In the genomic region with DNA sequence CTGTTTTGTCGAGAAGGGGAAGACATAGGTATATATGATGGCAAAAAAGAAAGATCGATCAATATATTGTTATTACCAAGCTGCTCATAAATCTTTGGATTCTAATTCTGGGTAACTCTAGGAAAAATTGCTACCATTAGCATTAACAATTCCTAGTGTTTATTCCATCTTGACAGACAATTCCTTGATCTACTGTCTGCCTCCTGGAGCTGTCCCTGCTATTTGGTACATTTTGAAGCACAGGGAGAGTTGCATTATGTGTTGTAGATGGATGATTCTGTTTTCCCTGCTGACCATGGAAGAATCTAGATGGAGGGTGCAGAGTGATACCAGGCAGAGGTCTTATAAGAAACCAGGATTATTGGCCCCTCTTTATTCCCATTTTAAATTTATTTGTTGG, we compare ENCODE assay signal across 2 cellular contexts.
TF ChIP-seq lines count a peak whose summit lies in the region.

No MANE protein-coding gene starts in this region.

TF ChIP-seq in GM23338, 12 proteins besides CTCF, POLR2A, EP300 and RAD21 (continued from another document):
- TF ChIP-seq, protein P1, sequence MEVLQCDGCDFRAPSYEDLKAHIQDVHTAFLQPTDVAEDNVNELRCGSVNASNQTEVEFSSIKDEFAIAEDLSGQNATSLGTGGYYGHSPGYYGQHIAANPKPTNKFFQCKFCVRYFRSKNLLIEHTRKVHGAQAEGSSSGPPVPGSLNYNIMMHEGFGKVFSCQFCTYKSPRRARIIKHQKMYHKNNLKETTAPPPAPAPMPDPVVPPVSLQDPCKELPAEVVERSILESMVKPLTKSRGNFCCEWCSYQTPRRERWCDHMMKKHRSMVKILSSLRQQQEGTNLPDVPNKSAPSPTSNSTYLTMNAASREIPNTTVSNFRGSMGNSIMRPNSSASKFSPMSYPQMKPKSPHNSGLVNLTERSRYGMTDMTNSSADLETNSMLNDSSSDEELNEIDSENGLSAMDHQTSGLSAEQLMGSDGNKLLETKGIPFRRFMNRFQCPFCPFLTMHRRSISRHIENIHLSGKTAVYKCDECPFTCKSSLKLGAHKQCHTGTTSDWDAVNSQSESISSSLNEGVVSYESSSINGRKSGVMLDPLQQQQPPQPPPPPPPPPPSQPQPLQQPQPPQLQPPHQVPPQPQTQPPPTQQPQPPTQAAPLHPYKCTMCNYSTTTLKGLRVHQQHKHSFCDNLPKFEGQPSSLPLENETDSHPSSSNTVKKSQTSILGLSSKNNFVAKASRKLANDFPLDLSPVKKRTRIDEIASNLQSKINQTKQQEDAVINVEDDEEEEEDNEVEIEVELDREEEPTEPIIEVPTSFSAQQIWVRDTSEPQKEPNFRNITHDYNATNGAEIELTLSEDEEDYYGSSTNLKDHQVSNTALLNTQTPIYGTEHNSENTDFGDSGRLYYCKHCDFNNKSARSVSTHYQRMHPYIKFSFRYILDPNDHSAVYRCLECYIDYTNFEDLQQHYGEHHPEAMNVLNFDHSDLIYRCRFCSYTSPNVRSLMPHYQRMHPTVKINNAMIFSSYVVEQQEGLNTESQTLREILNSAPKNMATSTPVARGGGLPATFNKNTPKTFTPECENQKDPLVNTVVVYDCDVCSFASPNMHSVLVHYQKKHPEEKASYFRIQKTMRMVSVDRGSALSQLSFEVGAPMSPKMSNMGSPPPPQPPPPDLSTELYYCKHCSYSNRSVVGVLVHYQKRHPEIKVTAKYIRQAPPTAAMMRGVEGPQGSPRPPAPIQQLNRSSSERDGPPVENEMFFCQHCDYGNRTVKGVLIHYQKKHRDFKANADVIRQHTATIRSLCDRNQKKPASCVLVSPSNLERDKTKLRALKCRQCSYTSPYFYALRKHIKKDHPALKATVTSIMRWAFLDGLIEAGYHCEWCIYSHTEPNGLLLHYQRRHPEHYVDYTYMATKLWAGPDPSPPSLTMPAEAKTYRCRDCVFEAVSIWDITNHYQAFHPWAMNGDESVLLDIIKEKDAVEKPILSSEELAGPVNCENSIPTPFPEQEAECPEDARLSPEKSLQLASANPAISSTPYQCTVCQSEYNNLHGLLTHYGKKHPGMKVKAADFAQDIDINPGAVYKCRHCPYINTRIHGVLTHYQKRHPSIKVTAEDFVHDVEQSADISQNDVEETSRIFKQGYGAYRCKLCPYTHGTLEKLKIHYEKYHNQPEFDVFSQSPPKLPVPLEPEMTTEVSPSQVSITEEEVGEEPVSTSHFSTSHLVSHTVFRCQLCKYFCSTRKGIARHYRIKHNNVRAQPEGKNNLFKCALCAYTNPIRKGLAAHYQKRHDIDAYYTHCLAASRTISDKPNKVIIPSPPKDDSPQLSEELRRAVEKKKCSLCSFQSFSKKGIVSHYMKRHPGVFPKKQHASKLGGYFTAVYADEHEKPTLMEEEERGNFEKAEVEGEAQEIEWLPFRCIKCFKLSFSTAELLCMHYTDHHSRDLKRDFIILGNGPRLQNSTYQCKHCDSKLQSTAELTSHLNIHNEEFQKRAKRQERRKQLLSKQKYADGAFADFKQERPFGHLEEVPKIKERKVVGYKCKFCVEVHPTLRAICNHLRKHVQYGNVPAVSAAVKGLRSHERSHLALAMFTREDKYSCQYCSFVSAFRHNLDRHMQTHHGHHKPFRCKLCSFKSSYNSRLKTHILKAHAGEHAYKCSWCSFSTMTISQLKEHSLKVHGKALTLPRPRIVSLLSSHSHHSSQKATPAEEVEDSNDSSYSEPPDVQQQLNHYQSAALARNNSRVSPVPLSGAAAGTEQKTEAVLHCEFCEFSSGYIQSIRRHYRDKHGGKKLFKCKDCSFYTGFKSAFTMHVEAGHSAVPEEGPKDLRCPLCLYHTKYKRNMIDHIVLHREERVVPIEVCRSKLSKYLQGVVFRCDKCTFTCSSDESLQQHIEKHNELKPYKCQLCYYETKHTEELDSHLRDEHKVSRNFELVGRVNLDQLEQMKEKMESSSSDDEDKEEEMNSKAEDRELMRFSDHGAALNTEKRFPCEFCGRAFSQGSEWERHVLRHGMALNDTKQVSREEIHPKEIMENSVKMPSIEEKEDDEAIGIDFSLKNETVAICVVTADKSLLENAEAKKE (CRISPR knock-in tag; IDR thresholded peaks at IDR 0.05): no peak
- no peak for TF ChIP-seq NANOG (IDR thresholded peaks at IDR 0.05; ENCODE audit: borderline replicate concordance)
- TF ChIP-seq, protein P2, sequence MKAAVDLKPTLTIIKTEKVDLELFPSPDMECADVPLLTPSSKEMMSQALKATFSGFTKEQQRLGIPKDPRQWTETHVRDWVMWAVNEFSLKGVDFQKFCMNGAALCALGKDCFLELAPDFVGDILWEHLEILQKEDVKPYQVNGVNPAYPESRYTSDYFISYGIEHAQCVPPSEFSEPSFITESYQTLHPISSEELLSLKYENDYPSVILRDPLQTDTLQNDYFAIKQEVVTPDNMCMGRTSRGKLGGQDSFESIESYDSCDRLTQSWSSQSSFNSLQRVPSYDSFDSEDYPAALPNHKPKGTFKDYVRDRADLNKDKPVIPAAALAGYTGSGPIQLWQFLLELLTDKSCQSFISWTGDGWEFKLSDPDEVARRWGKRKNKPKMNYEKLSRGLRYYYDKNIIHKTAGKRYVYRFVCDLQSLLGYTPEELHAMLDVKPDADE (IDR thresholded peaks at IDR 0.05): no peak
- no peak for TF ChIP-seq ZNF114 (CRISPR knock-in tag; IDR thresholded peaks at IDR 0.05)
- no peak for TF ChIP-seq EZH2phosphoT487 (IDR thresholded peaks at IDR 0.05; ENCODE audit: unreplicated experiment)
- TF ChIP-seq, protein P3, sequence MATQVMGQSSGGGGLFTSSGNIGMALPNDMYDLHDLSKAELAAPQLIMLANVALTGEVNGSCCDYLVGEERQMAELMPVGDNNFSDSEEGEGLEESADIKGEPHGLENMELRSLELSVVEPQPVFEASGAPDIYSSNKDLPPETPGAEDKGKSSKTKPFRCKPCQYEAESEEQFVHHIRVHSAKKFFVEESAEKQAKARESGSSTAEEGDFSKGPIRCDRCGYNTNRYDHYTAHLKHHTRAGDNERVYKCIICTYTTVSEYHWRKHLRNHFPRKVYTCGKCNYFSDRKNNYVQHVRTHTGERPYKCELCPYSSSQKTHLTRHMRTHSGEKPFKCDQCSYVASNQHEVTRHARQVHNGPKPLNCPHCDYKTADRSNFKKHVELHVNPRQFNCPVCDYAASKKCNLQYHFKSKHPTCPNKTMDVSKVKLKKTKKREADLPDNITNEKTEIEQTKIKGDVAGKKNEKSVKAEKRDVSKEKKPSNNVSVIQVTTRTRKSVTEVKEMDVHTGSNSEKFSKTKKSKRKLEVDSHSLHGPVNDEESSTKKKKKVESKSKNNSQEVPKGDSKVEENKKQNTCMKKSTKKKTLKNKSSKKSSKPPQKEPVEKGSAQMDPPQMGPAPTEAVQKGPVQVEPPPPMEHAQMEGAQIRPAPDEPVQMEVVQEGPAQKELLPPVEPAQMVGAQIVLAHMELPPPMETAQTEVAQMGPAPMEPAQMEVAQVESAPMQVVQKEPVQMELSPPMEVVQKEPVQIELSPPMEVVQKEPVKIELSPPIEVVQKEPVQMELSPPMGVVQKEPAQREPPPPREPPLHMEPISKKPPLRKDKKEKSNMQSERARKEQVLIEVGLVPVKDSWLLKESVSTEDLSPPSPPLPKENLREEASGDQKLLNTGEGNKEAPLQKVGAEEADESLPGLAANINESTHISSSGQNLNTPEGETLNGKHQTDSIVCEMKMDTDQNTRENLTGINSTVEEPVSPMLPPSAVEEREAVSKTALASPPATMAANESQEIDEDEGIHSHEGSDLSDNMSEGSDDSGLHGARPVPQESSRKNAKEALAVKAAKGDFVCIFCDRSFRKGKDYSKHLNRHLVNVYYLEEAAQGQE (IDR thresholded peaks at IDR 0.05; ENCODE audit: unreplicated experiment): no peak
- TF ChIP-seq JUNB (IDR thresholded peaks at IDR 0.05; ENCODE audit: unreplicated experiment): no peak

TF ChIP-seq in neural cell, 6 proteins besides CTCF, POLR2A, EP300 and RAD21 (continued from another document):
- TF ChIP-seq, protein P3 (IDR thresholded peaks at IDR 0.05; ENCODE audit: borderline replicate concordance): peak; percentile 98
- no peak for TF ChIP-seq MXI1 (conservative IDR thresholded peaks at IDR 0.05; ENCODE audit: poor library complexity, severe bottlenecking)
